In the genomic region with DNA sequence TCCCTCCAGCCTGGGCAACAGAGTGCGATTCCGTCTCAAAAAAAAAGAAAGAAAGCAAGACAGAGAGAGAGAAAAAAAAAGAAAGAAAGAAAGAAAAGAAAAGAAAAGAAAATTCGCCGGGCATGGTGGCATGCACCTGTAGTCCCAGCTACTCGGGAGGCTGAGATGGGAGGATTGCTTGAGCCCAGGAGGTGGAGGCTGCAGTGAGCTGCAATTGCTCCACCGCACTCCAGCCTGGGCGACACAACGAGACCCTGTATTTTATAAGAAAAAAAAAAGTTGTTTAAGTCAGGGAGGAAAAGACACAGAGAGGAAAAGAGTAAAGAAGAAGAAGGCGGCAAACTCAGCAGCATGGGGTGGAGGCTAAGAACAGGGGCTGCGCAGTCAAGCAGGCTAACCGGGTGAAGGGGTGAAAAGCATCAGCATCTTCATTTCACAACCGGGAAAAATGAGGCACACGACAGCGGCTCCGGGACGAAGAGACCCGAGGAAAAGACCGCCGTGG, we compare ENCODE assay signal across 2 cellular contexts.
TF ChIP-seq lines count a peak whose summit lies in the region.

No MANE protein-coding gene starts in this region.

TF ChIP-seq in HEK293, 187 proteins besides CTCF, POLR2A, EP300 and RAD21 (continues in another document):
- TF ChIP-seq, protein P1, sequence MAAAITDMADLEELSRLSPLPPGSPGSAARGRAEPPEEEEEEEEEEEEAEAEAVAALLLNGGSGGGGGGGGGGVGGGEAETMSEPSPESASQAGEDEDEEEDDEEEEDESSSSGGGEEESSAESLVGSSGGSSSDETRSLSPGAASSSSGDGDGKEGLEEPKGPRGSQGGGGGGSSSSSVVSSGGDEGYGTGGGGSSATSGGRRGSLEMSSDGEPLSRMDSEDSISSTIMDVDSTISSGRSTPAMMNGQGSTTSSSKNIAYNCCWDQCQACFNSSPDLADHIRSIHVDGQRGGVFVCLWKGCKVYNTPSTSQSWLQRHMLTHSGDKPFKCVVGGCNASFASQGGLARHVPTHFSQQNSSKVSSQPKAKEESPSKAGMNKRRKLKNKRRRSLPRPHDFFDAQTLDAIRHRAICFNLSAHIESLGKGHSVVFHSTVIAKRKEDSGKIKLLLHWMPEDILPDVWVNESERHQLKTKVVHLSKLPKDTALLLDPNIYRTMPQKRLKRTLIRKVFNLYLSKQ (tag by site-specific recombination; IDR thresholded peaks at IDR 0.05; ENCODE audit: borderline replicate concordance): no peak
- TF ChIP-seq, protein P2, sequence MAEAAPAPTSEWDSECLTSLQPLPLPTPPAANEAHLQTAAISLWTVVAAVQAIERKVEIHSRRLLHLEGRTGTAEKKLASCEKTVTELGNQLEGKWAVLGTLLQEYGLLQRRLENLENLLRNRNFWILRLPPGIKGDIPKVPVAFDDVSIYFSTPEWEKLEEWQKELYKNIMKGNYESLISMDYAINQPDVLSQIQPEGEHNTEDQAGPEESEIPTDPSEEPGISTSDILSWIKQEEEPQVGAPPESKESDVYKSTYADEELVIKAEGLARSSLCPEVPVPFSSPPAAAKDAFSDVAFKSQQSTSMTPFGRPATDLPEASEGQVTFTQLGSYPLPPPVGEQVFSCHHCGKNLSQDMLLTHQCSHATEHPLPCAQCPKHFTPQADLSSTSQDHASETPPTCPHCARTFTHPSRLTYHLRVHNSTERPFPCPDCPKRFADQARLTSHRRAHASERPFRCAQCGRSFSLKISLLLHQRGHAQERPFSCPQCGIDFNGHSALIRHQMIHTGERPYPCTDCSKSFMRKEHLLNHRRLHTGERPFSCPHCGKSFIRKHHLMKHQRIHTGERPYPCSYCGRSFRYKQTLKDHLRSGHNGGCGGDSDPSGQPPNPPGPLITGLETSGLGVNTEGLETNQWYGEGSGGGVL (tag by site-specific recombination; IDR thresholded peaks at IDR 0.05): no peak
- TF ChIP-seq ZNF335 (tag by site-specific recombination; conservative IDR thresholded peaks at IDR 0.05) (0 out of 2 replicates have a peak, but pooled peaks have one; percentile 33), ZNF792 (tag by site-specific recombination; IDR thresholded peaks at IDR 0.05) (no peak), FEZF1 (tag by site-specific recombination; IDR thresholded peaks at IDR 0.05) (no peak), ZNF350 (tag by site-specific recombination; IDR thresholded peaks at IDR 0.05) (no peak), GLI4 (tag by site-specific recombination; IDR thresholded peaks at IDR 0.05) (peak; percentile 12; the same call in 1 of the 2 replicates), ZBTB48 (tag by site-specific recombination; IDR thresholded peaks at IDR 0.05) (no peak), ZNF10 (tag by site-specific recombination; IDR thresholded peaks at IDR 0.05) (peak; percentile 92), OSR2 (tag by site-specific recombination; IDR thresholded peaks at IDR 0.05) (no peak), ZNF19 (tag by site-specific recombination; IDR thresholded peaks at IDR 0.05; ENCODE audit: low read depth) (no peak), ZBTB10 (tag by site-specific recombination; IDR thresholded peaks at IDR 0.05) (peak; percentile 54), HOXA7 (CRISPR knock-in tag; IDR thresholded peaks at IDR 0.05; ENCODE audit: borderline replicate concordance) (no peak)
- TF ChIP-seq, protein P3, sequence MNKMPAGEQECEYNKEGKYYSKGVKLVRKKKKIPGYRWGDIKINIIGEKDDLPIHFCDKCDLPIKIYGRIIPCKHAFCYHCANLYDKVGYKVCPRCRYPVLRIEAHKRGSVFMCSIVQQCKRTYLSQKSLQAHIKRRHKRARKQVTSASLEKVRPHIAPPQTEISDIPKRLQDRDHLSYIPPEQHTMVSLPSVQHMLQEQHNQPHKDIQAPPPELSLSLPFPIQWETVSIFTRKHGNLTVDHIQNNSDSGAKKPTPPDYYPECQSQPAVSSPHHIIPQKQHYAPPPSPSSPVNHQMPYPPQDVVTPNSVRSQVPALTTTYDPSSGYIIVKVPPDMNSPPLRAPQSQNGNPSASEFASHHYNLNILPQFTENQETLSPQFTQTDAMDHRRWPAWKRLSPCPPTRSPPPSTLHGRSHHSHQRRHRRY (tag by site-specific recombination; IDR thresholded peaks at IDR 0.05): no peak; the same call in 1 of the 2 replicates
- TF ChIP-seq, protein P4, sequence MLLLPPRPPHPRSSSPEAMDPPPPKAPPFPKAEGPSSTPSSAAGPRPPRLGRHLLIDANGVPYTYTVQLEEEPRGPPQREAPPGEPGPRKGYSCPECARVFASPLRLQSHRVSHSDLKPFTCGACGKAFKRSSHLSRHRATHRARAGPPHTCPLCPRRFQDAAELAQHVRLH (tag by site-specific recombination; IDR thresholded peaks at IDR 0.05): 0 out of 2 replicates have a peak, but pooled peaks have one; percentile 21

TF ChIP-seq in HepG2, 621 proteins besides CTCF, POLR2A, EP300 and RAD21:
- TF ChIP-seq ZNF607 (CRISPR knock-in tag; IDR thresholded peaks at IDR 0.05; ENCODE audit: borderline replicate concordance): peak; percentile 75; the same call in 1 of the 2 replicates
- TF ChIP-seq ZMYM3 (CRISPR knock-in tag; IDR thresholded peaks at IDR 0.05): peak; percentile 60; the same call in 1 of the 2 replicates
- peak; percentile 54; the same call in 1 of the 2 replicates for TF ChIP-seq ZNF776 (CRISPR knock-in tag; IDR thresholded peaks at IDR 0.05)
- TF ChIP-seq PBX3 (CRISPR knock-in tag; IDR thresholded peaks at IDR 0.05; ENCODE audit: borderline replicate concordance): 0 out of 2 replicates have a peak, but pooled peaks have one; percentile 0
- no peak for TF ChIP-seq SATB2 (CRISPR knock-in tag; IDR thresholded peaks at IDR 0.05)
- TF ChIP-seq REL (CRISPR knock-in tag; conservative IDR thresholded peaks at IDR 0.05): no peak
- no peak for TF ChIP-seq SOX6 (IDR thresholded peaks at IDR 0.05)
- TF ChIP-seq SOX6 (CRISPR knock-in tag; IDR thresholded peaks at IDR 0.05): 0 out of 2 replicates have a peak, but pooled peaks have one; percentile 26
- no peak for TF ChIP-seq ATF1 (CRISPR knock-in tag; IDR thresholded peaks at IDR 0.05)
- no peak for TF ChIP-seq ZNF331 (CRISPR knock-in tag; IDR thresholded peaks at IDR 0.05)
- 0 out of 2 replicates have a peak, but pooled peaks have one; percentile 56 for TF ChIP-seq ZNF569 (CRISPR knock-in tag; IDR thresholded peaks at IDR 0.05; ENCODE audit: borderline replicate concordance)
- TF ChIP-seq ZNF558 (CRISPR knock-in tag; IDR thresholded peaks at IDR 0.05; ENCODE audit: borderline replicate concordance): no peak
- TF ChIP-seq ZNF180 (CRISPR knock-in tag; IDR thresholded peaks at IDR 0.05; ENCODE audit: borderline replicate concordance, low read depth): no peak
- no peak for TF ChIP-seq CENPX (CRISPR knock-in tag; IDR thresholded peaks at IDR 0.05)
- 0 out of 2 replicates have a peak, but pooled peaks have one; percentile 21 for TF ChIP-seq KDM5B (CRISPR knock-in tag; IDR thresholded peaks at IDR 0.05; ENCODE audit: borderline replicate concordance)
- TF ChIP-seq SNAI1 (CRISPR knock-in tag; IDR thresholded peaks at IDR 0.05; ENCODE audit: borderline replicate concordance): peak; percentile 60; the same call in 1 of the 2 replicates
- 0 out of 2 replicates have a peak, but pooled peaks have one; percentile 34 for TF ChIP-seq EEA1 (CRISPR knock-in tag; IDR thresholded peaks at IDR 0.05; ENCODE audit: borderline replicate concordance)
- no peak for TF ChIP-seq LCORL (IDR thresholded peaks at IDR 0.05)
- peak; percentile 59 for TF ChIP-seq LCORL (CRISPR knock-in tag; IDR thresholded peaks at IDR 0.05)
- TF ChIP-seq, protein P5, sequence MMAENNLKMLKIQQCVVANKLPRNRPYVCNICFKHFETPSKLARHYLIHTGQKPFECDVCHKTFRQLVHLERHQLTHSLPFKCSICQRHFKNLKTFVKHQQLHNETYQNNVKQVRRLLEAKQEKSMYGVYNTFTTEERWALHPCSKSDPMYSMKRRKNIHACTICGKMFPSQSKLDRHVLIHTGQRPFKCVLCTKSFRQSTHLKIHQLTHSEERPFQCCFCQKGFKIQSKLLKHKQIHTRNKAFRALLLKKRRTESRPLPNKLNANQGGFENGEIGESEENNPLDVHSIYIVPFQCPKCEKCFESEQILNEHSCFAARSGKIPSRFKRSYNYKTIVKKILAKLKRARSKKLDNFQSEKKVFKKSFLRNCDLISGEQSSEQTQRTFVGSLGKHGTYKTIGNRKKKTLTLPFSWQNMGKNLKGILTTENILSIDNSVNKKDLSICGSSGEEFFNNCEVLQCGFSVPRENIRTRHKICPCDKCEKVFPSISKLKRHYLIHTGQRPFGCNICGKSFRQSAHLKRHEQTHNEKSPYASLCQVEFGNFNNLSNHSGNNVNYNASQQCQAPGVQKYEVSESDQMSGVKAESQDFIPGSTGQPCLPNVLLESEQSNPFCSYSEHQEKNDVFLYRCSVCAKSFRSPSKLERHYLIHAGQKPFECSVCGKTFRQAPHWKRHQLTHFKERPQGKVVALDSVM (CRISPR knock-in tag; IDR thresholded peaks at IDR 0.05): peak; percentile 96
- no peak for TF ChIP-seq JUND (CRISPR knock-in tag; IDR thresholded peaks at IDR 0.05)
- no peak for TF ChIP-seq NR0B2 (CRISPR knock-in tag; IDR thresholded peaks at IDR 0.05)
- no peak for TF ChIP-seq TBP (CRISPR knock-in tag; IDR thresholded peaks at IDR 0.05)
